8 cellular contexts compared by ENCODE assay signal in genomic region chr9:124392855-124393460, GRCh38. TPM values are rescaled to one million over a fixed set of nuclear protein-coding genes. Genes with fewer than 3 reads are reported as not detected.
DNase-seq lines count a peak whose midpoint lies in the region; ATAC-seq and TF ChIP-seq lines count a peak whose summit lies in the region.

No MANE protein-coding gene starts in this region.

- no peak overlapping the region for H3K4me3 Mint-ChIP-seq in activated naive CD8-positive, alpha-beta T cell treated with anti-CD3 and anti-CD28 coated beads, Interleukin-2, amount 50 U/mL, for 24 hours
- no peak overlapping the region for H3K4me3 Mint-ChIP-seq in activated CD8-positive, alpha-beta memory T cell treated with anti-CD3 and anti-CD28 coated beads, Interleukin-2, amount 10 ng/mL, durations not matched to agents 7 days and 5 days
- no peak overlapping the region for H3K4me3 Mint-ChIP-seq in CD4-positive, alpha-beta T cell

- CTCF ChIA-PET in activated CD8-positive, alpha-beta memory T cell treated with anti-CD3 and anti-CD28 coated beads, Interleukin-2, amount 10 ng/mL, durations not matched to agents 7 days and 5 days (lab: Charles Lee): interaction anchor here (1.2 to 4.3 kb wide), 4 partner anchors 8 to 352 kb away, joined by 3 to 19 read pairs (median 4); no protein-coding TSS in a partner anchor
- CTCF ChIA-PET in CD4-positive, alpha-beta T cell (lab: Charles Lee): interaction anchor here (1.7 to 1.8 kb wide), 2 partner anchors 9 to 22 kb away, joined by 4 read pairs; partner anchors contain the start of gene PSMB7

- H3K4me1 ChIP-seq in Loucy (ENCODE audit: insufficient read depth, low read length, poor library complexity, severe bottlenecking): peaks cover 23% of the 10 kb centered on the region

- POLR2A ChIA-PET in CD4-positive, alpha-beta T cell (lab: Charles Lee): no interaction called here

- peaks cover 58% of the 10 kb centered on the region for H3K4me1 Mint-ChIP-seq in activated naive CD8-positive, alpha-beta T cell treated with anti-CD3 and anti-CD28 coated beads, Interleukin-2, amount 50 U/mL, for 24 hours
- peaks cover 38% of the 10 kb centered on the region for H3K4me1 Mint-ChIP-seq in activated CD8-positive, alpha-beta memory T cell treated with anti-CD3 and anti-CD28 coated beads, Interleukin-2, amount 10 ng/mL, durations not matched to agents 7 days and 5 days
- peaks cover 74% of the 10 kb centered on the region for H3K4me1 Mint-ChIP-seq in CD4-positive, alpha-beta T cell (ENCODE audit: low read depth)

- no peaks in the 10 kb centered on the region for H3K27me3 Mint-ChIP-seq in activated naive CD8-positive, alpha-beta T cell treated with anti-CD3 and anti-CD28 coated beads, Interleukin-2, amount 50 U/mL, for 24 hours
- no peaks in the 10 kb centered on the region for H3K27me3 Mint-ChIP-seq in activated CD8-positive, alpha-beta memory T cell treated with anti-CD3 and anti-CD28 coated beads, Interleukin-2, amount 10 ng/mL, durations not matched to agents 7 days and 5 days
- no peaks in the 10 kb centered on the region for H3K27me3 Mint-ChIP-seq in CD4-positive, alpha-beta T cell

- TF ChIP-seq CTCF in Loucy (conservative IDR thresholded peaks at IDR 0.05; ENCODE audit: low read length): peak; percentile 45
- TF ChIP-seq CTCF in CD4-positive, alpha-beta T cell (IDR thresholded peaks at IDR 0.05): no peak

- peaks cover 18% of the 10 kb centered on the region for H3K36me3 Mint-ChIP-seq in activated naive CD8-positive, alpha-beta T cell treated with anti-CD3 and anti-CD28 coated beads, Interleukin-2, amount 50 U/mL, for 24 hours (ENCODE audit: low read depth)
- peaks cover 6% of the 10 kb centered on the region for H3K36me3 Mint-ChIP-seq in activated CD8-positive, alpha-beta memory T cell treated with anti-CD3 and anti-CD28 coated beads, Interleukin-2, amount 10 ng/mL, durations not matched to agents 7 days and 5 days
- peaks cover 68% of the 10 kb centered on the region for H3K36me3 Mint-ChIP-seq in CD4-positive, alpha-beta T cell (ENCODE audit: low read depth)

- intact Hi-C loops in CD4-positive, alpha-beta T cell (cut with DNase I, micrococcal nuclease): loop anchor here in 1 of 2 experiments (5.0 kb wide), 1 partner anchor 266 kb away; no protein-coding TSS in a partner anchor

- H3K9ac ChIP-seq in Loucy (ENCODE audit: low read depth, low read length, poor library complexity, severe bottlenecking): no peak overlapping the region

- H3K9me2 ChIP-seq in Loucy (replicated peaks; ENCODE audit: low read depth, low read length): no peaks in the 10 kb centered on the region

- H3K27me3 ChIP-seq in Loucy (ENCODE audit: insufficient read depth, low read length, poor library complexity, severe bottlenecking): no peaks in the 10 kb centered on the region
- no peaks in the 10 kb centered on the region for H3K27me3 ChIP-seq in layer of hippocampus (ENCODE audit: control insufficient read depth, insufficient read depth, low read length)
- H3K27me3 ChIP-seq in CD4-positive, alpha-beta T cell (ENCODE audit: control insufficient read depth, insufficient read depth, low read length): no peaks in the 10 kb centered on the region

- H3K9me3 ChIP-seq in Loucy (ENCODE audit: insufficient read depth, low read depth, low read length): no peaks in the 10 kb centered on the region
- no peaks in the 10 kb centered on the region for H3K9me3 ChIP-seq in CD4-positive, alpha-beta T cell (ENCODE audit: control insufficient read depth, low read length)

- DNase-seq in DMS153 treated with DMSO at 0.1 percent for 48 hours (lab: John Stamatoyannopoulos, UW; ENCODE audit: unreplicated experiment) (peak; percentile 24), retina (no peak)
- no peak for DNase-seq in activated naive CD8-positive, alpha-beta T cell treated with anti-CD3 and anti-CD28 coated beads, Interleukin-2, amount 50 U/mL, for 24 hours
- DNase-seq in activated CD8-positive, alpha-beta memory T cell treated with anti-CD3 and anti-CD28 coated beads, Interleukin-2, amount 10 ng/mL, durations not matched to agents 7 days and 5 days: no peak
- no peak for DNase-seq in CD4-positive, alpha-beta T cell

- H3K4me3 ChIP-seq in Loucy (ENCODE audit: low read length, poor library complexity, severe bottlenecking): no peak overlapping the region

- ATAC-seq in activated naive CD8-positive, alpha-beta T cell treated with anti-CD3 and anti-CD28 coated beads, Interleukin-2, amount 50 U/mL, for 24 hours: peak; percentile 62
- ATAC-seq in activated CD8-positive, alpha-beta memory T cell treated with anti-CD3 and anti-CD28 coated beads, Interleukin-2, amount 10 ng/mL, durations not matched to agents 7 days and 5 days: no peak
- ATAC-seq in GM18867 (IDR thresholded peaks at IDR 0.05; ENCODE audit: unreplicated experiment): no peak
- no peak for ATAC-seq in CD4-positive, alpha-beta T cell (ENCODE audit: poor library complexity)

- no peak overlapping the region for H3K4me2 ChIP-seq in Loucy (ENCODE audit: low read depth, low read length, poor library complexity, severe bottlenecking)

- peaks cover 24% of the 10 kb centered on the region; the same call in 1 of the 2 replicates for H3K36me3 ChIP-seq in Loucy (ENCODE audit: insufficient read depth, low read length)

- H3K79me2 ChIP-seq in Loucy (ENCODE audit: insufficient read depth, low read length): peaks cover 94% of the 10 kb centered on the region

- no peaks in the 10 kb centered on the region for H3K9me3 Mint-ChIP-seq in activated naive CD8-positive, alpha-beta T cell treated with anti-CD3 and anti-CD28 coated beads, Interleukin-2, amount 50 U/mL, for 24 hours
- no peaks in the 10 kb centered on the region for H3K9me3 Mint-ChIP-seq in activated CD8-positive, alpha-beta memory T cell treated with anti-CD3 and anti-CD28 coated beads, Interleukin-2, amount 10 ng/mL, durations not matched to agents 7 days and 5 days (ENCODE audit: low read depth)
- no peaks in the 10 kb centered on the region for H3K9me3 Mint-ChIP-seq in CD4-positive, alpha-beta T cell

- H3F3A ChIP-seq in Loucy (ENCODE audit: low read depth): no peaks in the 10 kb centered on the region

- no peak overlapping the region for H2AFZ ChIP-seq in Loucy (ENCODE audit: low read length)

- H4K20me1 ChIP-seq in Loucy (ENCODE audit: insufficient read depth, low read length, poor library complexity, severe bottlenecking): peaks cover 25% of the 10 kb centered on the region

- peak overlapping the region; percentile 52 for H3K27ac ChIP-seq in layer of hippocampus (ENCODE audit: low read depth, low read length)
- H3K27ac ChIP-seq in CD4-positive, alpha-beta T cell (ENCODE audit: low read depth, low read length): no peak overlapping the region

- peak overlapping the region; percentile 10 for H3K27ac Mint-ChIP-seq in activated naive CD8-positive, alpha-beta T cell treated with anti-CD3 and anti-CD28 coated beads, Interleukin-2, amount 50 U/mL, for 24 hours
- no peak overlapping the region for H3K27ac Mint-ChIP-seq in activated CD8-positive, alpha-beta memory T cell treated with anti-CD3 and anti-CD28 coated beads, Interleukin-2, amount 10 ng/mL, durations not matched to agents 7 days and 5 days
- H3K27ac Mint-ChIP-seq in CD4-positive, alpha-beta T cell: no peak overlapping the region

RNA-seq across cellular contexts. Expression of gene PSMB7, which starts 22.3 kb away (rescaled TPM):
- 100 to 1,000 TPM; 124 to 142 TPM for total RNA-seq in activated CD8-positive, alpha-beta memory T cell treated with anti-CD3 and anti-CD28 coated beads, Interleukin-2, amount 10 ng/mL, durations not matched to agents 7 days and 5 days
- total RNA-seq in CD4-positive, alpha-beta T cell: 10 to 100 TPM; 69.3 to 71.7 TPM

RNA-seq across cellular contexts. Expression of gene ADGRD2, which starts 57.3 kb away (rescaled TPM):
- total RNA-seq in activated CD8-positive, alpha-beta memory T cell treated with anti-CD3 and anti-CD28 coated beads, Interleukin-2, amount 10 ng/mL, durations not matched to agents 7 days and 5 days: not detected
- total RNA-seq in CD4-positive, alpha-beta T cell: not detected
